In genomic region chrX:23884427-23885024, GRCh38 we compare ENCODE assay signal across 11 cellular contexts.
DNase-seq lines count a peak whose midpoint lies in the region; ATAC-seq and TF ChIP-seq lines count a peak whose summit lies in the region.
"Had no signal": no experiment of that assay in that cellular context is flagged by ENCODE, and none has a peak within 500 bp of the region (broad histone marks: within the 10 kb centered on the region; RNA-seq: fewer than 3 reads in every experiment).

No MANE protein-coding gene starts in this region.

- H3K27ac Mint-ChIP-seq in central memory CD8-positive, alpha-beta T cell (ENCODE audit: low read depth), result peak overlapping the region; percentile 30
- peak overlapping the region; percentile 19 to 77 (median 42) for H3K27ac Mint-ChIP-seq in nephron
- H3K27ac Mint-ChIP-seq in stimulated activated memory B cell treated with anti-CD40 and anti-IgM and Interleukin-4, amounts not matched to agents 10 μg/mL and 1 μg/mL and 100 μg/mL, for 72 hours, result no peak overlapping the region
- H3K27ac Mint-ChIP-seq: CD8-positive, alpha-beta T cell had no signal

- no peaks in the 10 kb centered on the region for H3K9me3 Mint-ChIP-seq in central memory CD8-positive, alpha-beta T cell
- no peaks in the 10 kb centered on the region for H3K9me3 Mint-ChIP-seq in nephron
- no peaks in the 10 kb centered on the region for H3K9me3 Mint-ChIP-seq in stimulated activated memory B cell treated with anti-CD40 and anti-IgM and Interleukin-4, amounts not matched to agents 10 μg/mL and 1 μg/mL and 100 μg/mL, for 72 hours
- H3K9me3 Mint-ChIP-seq: CD8-positive, alpha-beta T cell; stimulated activated naive CD8-positive, alpha-beta T cell treated with anti-CD3 and anti-CD28 coated beads, Interleukin-15, Interleukin-2, amounts not matched to agents 100 ng/mL and 50 ng/mL, for 24 hours had no signal

- no peak for TF ChIP-seq CTCF in nephron (IDR thresholded peaks at IDR 0.05; ENCODE audit: unreplicated experiment in 3 of 3)

- no peak for ATAC-seq in central memory CD8-positive, alpha-beta T cell (replicated peaks; ENCODE audit: extremely low read depth, poor library complexity, severe bottlenecking)
- ATAC-seq in GM19463 (IDR thresholded peaks at IDR 0.05; ENCODE audit: unreplicated experiment), result no peak
- no peak for ATAC-seq in stimulated activated memory B cell treated with anti-CD40 and anti-IgM and Interleukin-4, amounts not matched to agents 10 μg/mL and 1 μg/mL and 100 μg/mL, for 72 hours
- ATAC-seq: CD8-positive, alpha-beta T cell had no signal

- H3K36me3 Mint-ChIP-seq in central memory CD8-positive, alpha-beta T cell (ENCODE audit: insufficient read depth), result peaks cover 7% of the 10 kb centered on the region
- peaks cover 24% of the 10 kb centered on the region for H3K36me3 Mint-ChIP-seq in nephron (ENCODE audit: low read depth)
- H3K36me3 Mint-ChIP-seq in stimulated activated memory B cell treated with anti-CD40 and anti-IgM and Interleukin-4, amounts not matched to agents 10 μg/mL and 1 μg/mL and 100 μg/mL, for 72 hours, result no peaks in the 10 kb centered on the region
- H3K36me3 Mint-ChIP-seq: CD8-positive, alpha-beta T cell had no signal

- no peaks in the 10 kb centered on the region for H3K27me3 Mint-ChIP-seq in central memory CD8-positive, alpha-beta T cell
- no peaks in the 10 kb centered on the region for H3K27me3 Mint-ChIP-seq in nephron (ENCODE audit: low read depth)
- no peaks in the 10 kb centered on the region for H3K27me3 Mint-ChIP-seq in stimulated activated memory B cell treated with anti-CD40 and anti-IgM and Interleukin-4, amounts not matched to agents 10 μg/mL and 1 μg/mL and 100 μg/mL, for 72 hours
- H3K27me3 Mint-ChIP-seq: activated CD4-positive, alpha-beta T cell treated with anti-CD3 and anti-CD28 coated beads for 36 hours; stimulated activated naive CD8-positive, alpha-beta T cell treated with anti-CD3 and anti-CD28 coated beads, Interleukin-15, Interleukin-2, amounts not matched to agents 100 ng/mL and 50 ng/mL, for 24 hours had no signal

- intact Hi-C loops in posterior cingulate gyrus (cut with DNase I), result no loop called here

- H3K4me1 Mint-ChIP-seq in central memory CD8-positive, alpha-beta T cell, result no peaks in the 10 kb centered on the region
- H3K4me1 Mint-ChIP-seq in nephron, result peaks cover 26% of the 10 kb centered on the region
- peaks cover 12% of the 10 kb centered on the region for H3K4me1 Mint-ChIP-seq in stimulated activated memory B cell treated with anti-CD40 and anti-IgM and Interleukin-4, amounts not matched to agents 10 μg/mL and 1 μg/mL and 100 μg/mL, for 72 hours

- peak; percentile 85 for DNase-seq in ELR (ENCODE audit: low read depth)
- DNase-seq in NCI-H69 (lab: John Stamatoyannopoulos, UW), result peak; percentile 7
- DNase-seq in central memory CD8-positive, alpha-beta T cell (ENCODE audit: low spot score in 2 of 2), result no peak
- DNase-seq in activated CD4-positive, alpha-beta T cell treated with anti-CD3 and anti-CD28 coated beads for 1 hour, result no peak
- no peak for DNase-seq in posterior cingulate gyrus
- DNase-seq: CD8-positive, alpha-beta T cell had no signal

- no peak overlapping the region for H3K4me3 Mint-ChIP-seq in central memory CD8-positive, alpha-beta T cell
- peak overlapping the region in 1 of 3 experiments; percentile 9 for H3K4me3 Mint-ChIP-seq in nephron
- H3K4me3 Mint-ChIP-seq in stimulated activated memory B cell treated with anti-CD40 and anti-IgM and Interleukin-4, amounts not matched to agents 10 μg/mL and 1 μg/mL and 100 μg/mL, for 72 hours, result no peak overlapping the region
- H3K4me3 Mint-ChIP-seq: activated CD4-positive, alpha-beta T cell treated with anti-CD3 and anti-CD28 coated beads for 36 hours; CD8-positive, alpha-beta T cell; stimulated activated naive CD8-positive, alpha-beta T cell treated with anti-CD3 and anti-CD28 coated beads, Interleukin-15, Interleukin-2, amounts not matched to agents 100 ng/mL and 50 ng/mL, for 24 hours had no signal

Comparison
In these comparisons a context has a peak if more than half of its experiments do, and no peak if none do; other contexts are left out.
1. DNase-seq: peak in ELR (single experiment) and NCI-H69 (single experiment); none in central memory CD8-positive, alpha-beta T cell (0 of 2), activated CD4-positive, alpha-beta T cell treated with anti-CD3 and anti-CD28 coated beads for 1 hour (single experiment) and posterior cingulate gyrus (0 of 10).